Comparison of ENCODE assay signal across 2 cellular contexts in the genomic region with DNA sequence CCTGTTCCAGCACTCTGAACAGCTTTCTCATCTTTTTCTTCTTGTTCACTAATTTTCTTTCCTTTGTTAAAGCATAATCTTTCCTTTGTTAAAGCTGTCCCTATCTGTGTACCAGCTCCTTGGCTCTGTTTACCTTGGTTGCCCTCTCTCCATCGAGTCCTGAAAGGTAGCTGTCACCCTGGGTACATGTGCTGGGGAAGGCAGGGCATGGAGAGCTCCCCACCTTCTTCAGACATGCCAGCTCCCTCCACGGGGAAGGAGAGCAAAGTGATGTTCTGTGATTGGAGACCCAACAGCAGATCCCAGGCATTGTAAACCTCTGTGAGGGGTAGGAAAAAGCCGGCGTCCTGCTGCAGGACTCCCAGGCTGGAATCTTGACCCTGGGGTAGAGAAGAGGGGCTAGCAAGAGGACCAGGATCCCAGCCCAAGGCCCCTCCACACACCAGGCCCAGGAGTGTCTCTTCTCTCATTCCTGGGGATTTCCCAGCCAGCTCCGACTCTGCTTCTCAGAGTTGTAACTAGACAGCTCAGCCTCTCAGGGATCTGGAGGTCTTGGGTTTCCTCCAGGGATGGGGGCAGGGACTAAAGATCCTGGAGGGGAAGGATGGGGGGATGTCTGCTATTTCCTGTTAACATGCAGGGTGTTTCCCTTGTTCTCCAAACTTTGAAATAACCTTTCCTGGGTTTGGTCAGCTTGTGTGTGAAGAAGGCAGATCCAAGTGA.
TF ChIP-seq lines count a peak whose summit lies in the region.

No MANE protein-coding gene starts in this region.

TF ChIP-seq in A549, 52 proteins besides CTCF, POLR2A, EP300 and RAD21:
- TF ChIP-seq, protein P1, sequence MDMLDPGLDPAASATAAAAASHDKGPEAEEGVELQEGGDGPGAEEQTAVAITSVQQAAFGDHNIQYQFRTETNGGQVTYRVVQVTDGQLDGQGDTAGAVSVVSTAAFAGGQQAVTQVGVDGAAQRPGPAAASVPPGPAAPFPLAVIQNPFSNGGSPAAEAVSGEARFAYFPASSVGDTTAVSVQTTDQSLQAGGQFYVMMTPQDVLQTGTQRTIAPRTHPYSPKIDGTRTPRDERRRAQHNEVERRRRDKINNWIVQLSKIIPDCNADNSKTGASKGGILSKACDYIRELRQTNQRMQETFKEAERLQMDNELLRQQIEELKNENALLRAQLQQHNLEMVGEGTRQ (IDR thresholded peaks at IDR 0.05), result no peak
- TF ChIP-seq EHMT2 (IDR thresholded peaks at IDR 0.05; ENCODE audit: low read depth) (no peak), CHD4 (IDR thresholded peaks at IDR 0.05; ENCODE audit: borderline replicate concordance) (no peak), GATA3 (IDR thresholded peaks at IDR 0.05; ENCODE audit: borderline replicate concordance) (no peak), ZC3H11A (IDR thresholded peaks at IDR 0.05) (no peak), RARB (CRISPR knock-in tag; IDR thresholded peaks at IDR 0.05) (no peak), TFCP2L1 (CRISPR knock-in tag; IDR thresholded peaks at IDR 0.05) (no peak), JUN (IDR thresholded peaks at IDR 0.05) (no peak), HOXB5 (CRISPR knock-in tag; IDR thresholded peaks at IDR 0.05) (no peak), NPAS2 (CRISPR knock-in tag; IDR thresholded peaks at IDR 0.05; ENCODE audit: borderline replicate concordance) (no peak), HOXB13 (CRISPR knock-in tag; IDR thresholded peaks at IDR 0.05; ENCODE audit: low read depth) (no peak), SREBF2 (IDR thresholded peaks at IDR 0.05) (no peak), CBX8 (IDR thresholded peaks at IDR 0.05) (no peak), CEBPB (IDR thresholded peaks at IDR 0.05) (no peak), HOXA7 (CRISPR knock-in tag; IDR thresholded peaks at IDR 0.05) (no peak)
- TF ChIP-seq, protein P2, sequence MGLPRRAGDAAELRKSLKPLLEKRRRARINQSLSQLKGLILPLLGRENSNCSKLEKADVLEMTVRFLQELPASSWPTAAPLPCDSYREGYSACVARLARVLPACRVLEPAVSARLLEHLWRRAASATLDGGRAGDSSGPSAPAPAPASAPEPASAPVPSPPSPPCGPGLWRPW (IDR thresholded peaks at IDR 0.05), result no peak

TF ChIP-seq in HepG2, 621 proteins besides CTCF, POLR2A, EP300 and RAD21:
- TF ChIP-seq NR3C1 (CRISPR knock-in tag; IDR thresholded peaks at IDR 0.05), result no peak
- TF ChIP-seq PITX1 (CRISPR knock-in tag; IDR thresholded peaks at IDR 0.05), result no peak
- TF ChIP-seq, protein P3, sequence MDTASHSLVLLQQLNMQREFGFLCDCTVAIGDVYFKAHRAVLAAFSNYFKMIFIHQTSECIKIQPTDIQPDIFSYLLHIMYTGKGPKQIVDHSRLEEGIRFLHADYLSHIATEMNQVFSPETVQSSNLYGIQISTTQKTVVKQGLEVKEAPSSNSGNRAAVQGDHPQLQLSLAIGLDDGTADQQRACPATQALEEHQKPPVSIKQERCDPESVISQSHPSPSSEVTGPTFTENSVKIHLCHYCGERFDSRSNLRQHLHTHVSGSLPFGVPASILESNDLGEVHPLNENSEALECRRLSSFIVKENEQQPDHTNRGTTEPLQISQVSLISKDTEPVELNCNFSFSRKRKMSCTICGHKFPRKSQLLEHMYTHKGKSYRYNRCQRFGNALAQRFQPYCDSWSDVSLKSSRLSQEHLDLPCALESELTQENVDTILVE (CRISPR knock-in tag; IDR thresholded peaks at IDR 0.05), result no peak
- no peak for TF ChIP-seq ELF3 (CRISPR knock-in tag; IDR thresholded peaks at IDR 0.05)
- TF ChIP-seq, protein P4, sequence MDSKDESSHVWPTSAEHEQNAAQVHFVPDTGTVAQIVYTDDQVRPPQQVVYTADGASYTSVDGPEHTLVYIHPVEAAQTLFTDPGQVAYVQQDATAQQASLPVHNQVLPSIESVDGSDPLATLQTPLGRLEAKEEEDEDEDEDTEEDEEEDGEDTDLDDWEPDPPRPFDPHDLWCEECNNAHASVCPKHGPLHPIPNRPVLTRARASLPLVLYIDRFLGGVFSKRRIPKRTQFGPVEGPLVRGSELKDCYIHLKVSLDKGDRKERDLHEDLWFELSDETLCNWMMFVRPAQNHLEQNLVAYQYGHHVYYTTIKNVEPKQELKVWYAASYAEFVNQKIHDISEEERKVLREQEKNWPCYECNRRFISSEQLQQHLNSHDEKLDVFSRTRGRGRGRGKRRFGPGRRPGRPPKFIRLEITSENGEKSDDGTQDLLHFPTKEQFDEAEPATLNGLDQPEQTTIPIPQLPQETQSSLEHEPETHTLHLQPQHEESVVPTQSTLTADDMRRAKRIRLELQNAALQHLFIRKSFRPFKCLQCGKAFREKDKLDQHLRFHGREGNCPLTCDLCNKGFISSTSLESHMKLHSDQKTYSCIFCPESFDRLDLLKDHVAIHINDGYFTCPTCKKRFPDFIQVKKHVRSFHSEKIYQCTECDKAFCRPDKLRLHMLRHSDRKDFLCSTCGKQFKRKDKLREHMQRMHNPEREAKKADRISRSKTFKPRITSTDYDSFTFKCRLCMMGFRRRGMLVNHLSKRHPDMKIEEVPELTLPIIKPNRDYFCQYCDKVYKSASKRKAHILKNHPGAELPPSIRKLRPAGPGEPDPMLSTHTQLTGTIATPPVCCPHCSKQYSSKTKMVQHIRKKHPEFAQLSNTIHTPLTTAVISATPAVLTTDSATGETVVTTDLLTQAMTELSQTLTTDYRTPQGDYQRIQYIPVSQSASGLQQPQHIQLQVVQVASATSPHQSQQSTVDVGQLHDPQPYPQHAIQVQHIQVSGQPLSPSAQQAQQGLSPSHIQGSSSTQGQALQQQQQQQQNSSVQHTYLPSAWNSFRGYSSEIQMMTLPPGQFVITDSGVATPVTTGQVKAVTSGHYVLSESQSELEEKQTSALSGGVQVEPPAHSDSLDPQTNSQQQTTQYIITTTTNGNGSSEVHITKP (CRISPR knock-in tag; IDR thresholded peaks at IDR 0.05; ENCODE audit: low read depth), result no peak
- TF ChIP-seq, protein P5, sequence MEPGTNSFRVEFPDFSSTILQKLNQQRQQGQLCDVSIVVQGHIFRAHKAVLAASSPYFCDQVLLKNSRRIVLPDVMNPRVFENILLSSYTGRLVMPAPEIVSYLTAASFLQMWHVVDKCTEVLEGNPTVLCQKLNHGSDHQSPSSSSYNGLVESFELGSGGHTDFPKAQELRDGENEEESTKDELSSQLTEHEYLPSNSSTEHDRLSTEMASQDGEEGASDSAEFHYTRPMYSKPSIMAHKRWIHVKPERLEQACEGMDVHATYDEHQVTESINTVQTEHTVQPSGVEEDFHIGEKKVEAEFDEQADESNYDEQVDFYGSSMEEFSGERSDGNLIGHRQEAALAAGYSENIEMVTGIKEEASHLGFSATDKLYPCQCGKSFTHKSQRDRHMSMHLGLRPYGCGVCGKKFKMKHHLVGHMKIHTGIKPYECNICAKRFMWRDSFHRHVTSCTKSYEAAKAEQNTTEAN (CRISPR knock-in tag; conservative IDR thresholded peaks at IDR 0.05), result no peak
- no peak for TF ChIP-seq CC2D1A (CRISPR knock-in tag; IDR thresholded peaks at IDR 0.05)
- TF ChIP-seq MXD4 (CRISPR knock-in tag; IDR thresholded peaks at IDR 0.05), result no peak
- no peak for TF ChIP-seq UBTF (CRISPR knock-in tag; IDR thresholded peaks at IDR 0.05)
- no peak for TF ChIP-seq ZBTB20 (CRISPR knock-in tag; IDR thresholded peaks at IDR 0.05; ENCODE audit: borderline replicate concordance, low read depth)
- TF ChIP-seq ZFP36 (IDR thresholded peaks at IDR 0.05; ENCODE audit: borderline replicate concordance, low read depth, low read length, partially characterized antibody), result no peak
- no peak for TF ChIP-seq MEIS1 (CRISPR knock-in tag; IDR thresholded peaks at IDR 0.05; ENCODE audit: borderline replicate concordance)
